20 cellular contexts compared by ENCODE assay signal in the genomic region with DNA sequence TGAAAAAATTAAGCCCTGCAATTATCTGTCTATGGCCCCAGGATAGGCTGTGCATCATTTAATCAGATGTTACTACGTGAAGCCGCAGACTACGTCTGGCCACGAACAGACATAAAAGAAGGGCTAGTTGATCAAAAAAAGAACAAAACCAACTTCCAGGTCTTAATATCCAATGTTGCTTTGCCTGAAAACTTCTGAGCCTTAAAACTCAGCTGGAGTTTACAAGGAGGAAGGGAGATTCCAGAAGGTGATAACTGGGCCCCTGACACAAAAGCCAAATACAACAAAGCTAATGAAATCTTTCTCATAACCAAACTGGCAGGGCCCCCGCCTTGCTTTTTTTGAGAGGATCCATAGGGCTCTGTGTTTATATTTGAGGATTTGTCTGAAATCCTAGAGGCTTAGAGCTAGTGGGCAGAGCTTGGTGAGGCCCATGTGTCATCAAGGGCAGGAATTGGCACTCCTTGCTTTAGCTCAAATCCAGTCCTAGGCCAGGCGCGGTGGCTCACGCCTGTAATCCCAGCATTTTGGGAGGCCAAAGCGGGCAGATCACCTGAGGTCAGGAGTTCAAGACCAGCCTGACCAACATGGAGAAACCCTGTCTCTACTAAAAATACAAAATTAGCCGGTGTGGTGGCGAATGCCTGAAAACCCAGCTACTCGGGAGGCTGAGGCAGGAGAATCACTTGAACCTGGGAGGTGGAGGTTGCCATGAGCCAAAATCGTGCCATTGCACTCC.
A peak's percentile ranks its signal among the peaks of the same experiment; 100 is the strongest.
DNase-seq lines count a peak whose midpoint lies in the region; ATAC-seq and TF ChIP-seq lines count a peak whose summit lies in the region.
"Had no signal": no experiment of that assay in that cellular context is flagged by ENCODE, and none has a peak within 500 bp of the region (broad histone marks: within the 10 kb centered on the region; RNA-seq: fewer than 3 reads in every experiment).

No MANE protein-coding gene starts in this region.

- H3K9me3 ChIP-seq in right atrium auricular region (peaks cover 0 to 9% of the 10 kb centered on the region in 2 donors), lower lobe of right lung (peaks cover 5% of the 10 kb centered on the region), upper lobe of right lung (no peaks in the 10 kb centered on the region)

- no peaks in the 10 kb centered on the region for H3K27me3 Mint-ChIP-seq in activated CD4-positive, alpha-beta memory T cell treated with anti-CD3 and anti-CD28 coated beads for 36 hours

- no peak overlapping the region for H3K4me3 ChIP-seq in right atrium auricular region
- H3K4me3 ChIP-seq in lower lobe of right lung = no peak overlapping the region
- no peak overlapping the region for H3K4me3 ChIP-seq in upper lobe of right lung
- H3K4me3 ChIP-seq: cardiac muscle cell, thoracic aorta had no signal

- H3K27me3 ChIP-seq in right atrium auricular region (no peaks in the 10 kb centered on the region), lower lobe of right lung (ENCODE audit: low read depth) (no peaks in the 10 kb centered on the region), upper lobe of right lung (no peaks in the 10 kb centered on the region)
- H3K27me3 ChIP-seq: cardiac muscle cell had no signal

- H3K27ac ChIP-seq in right atrium auricular region = peak overlapping the region; percentile 23 to 39
- peak overlapping the region; percentile 51 for H3K27ac ChIP-seq in lower lobe of right lung
- peak overlapping the region; percentile 33 for H3K27ac ChIP-seq in upper lobe of right lung
- H3K27ac ChIP-seq: cardiac muscle cell, epithelial cell of prostate, thoracic aorta had no signal

- H3K4me1 Mint-ChIP-seq in activated CD4-positive, alpha-beta memory T cell treated with anti-CD3 and anti-CD28 coated beads for 36 hours (ENCODE audit: low read depth) = peaks cover 20% of the 10 kb centered on the region

- no peaks in the 10 kb centered on the region for H3K36me3 Mint-ChIP-seq in activated CD4-positive, alpha-beta memory T cell treated with anti-CD3 and anti-CD28 coated beads for 36 hours
- H3K36me3 Mint-ChIP-seq: stimulated activated effector memory CD8-positive, alpha-beta T cell treated with anti-CD3 and anti-CD28 coated beads, Interleukin-12 subunit alpha, Interleukin-12 subunit beta, amount 100 ng/mL, for 72 hours had no signal

- H3K4me1 ChIP-seq in right atrium auricular region (peaks cover 0 to 30% of the 10 kb centered on the region in 2 donors), lower lobe of right lung (peaks cover 41% of the 10 kb centered on the region), upper lobe of right lung (peaks cover 36% of the 10 kb centered on the region)

- no peak overlapping the region for H3K4me3 Mint-ChIP-seq in activated CD4-positive, alpha-beta memory T cell treated with anti-CD3 and anti-CD28 coated beads for 36 hours
- H3K4me3 Mint-ChIP-seq: activated T-cell treated with anti-CD3 and anti-CD28 coated beads, Interleukin-2, amount 50 U/mL, for 72 hours; stimulated activated effector memory CD8-positive, alpha-beta T cell treated with anti-CD3 and anti-CD28 coated beads, Interleukin-12 subunit alpha, Interleukin-12 subunit beta, amount 100 ng/mL, for 72 hours had no signal

- POLR2A ChIA-PET in activated CD4-positive, alpha-beta memory T cell treated with anti-CD3 and anti-CD28 coated beads for 36 hours (lab: Charles Lee) = no interaction called here

- CTCF ChIA-PET in activated CD4-positive, alpha-beta memory T cell treated with anti-CD3 and anti-CD28 coated beads for 36 hours (lab: Charles Lee) = interaction anchor here (0.7 to 3.5 kb wide), 5 partner anchors 12 to 276 kb away, joined by 3 to 86 read pairs (median 3); no protein-coding TSS in a partner anchor

- intact Hi-C loops in Right ventricle myocardium superior (cut with DNase I) (no loop called here), lower lobe of right lung (cut with DNase I) (loop anchor here (10.0 kb wide), 1 partner anchor 112 kb away; the partner anchor contains the start of gene KLF13), upper lobe of right lung (cut with DNase I) (loop anchor here (10.0 kb wide), 1 partner anchor 112 kb away; the partner anchor contains the start of gene KLF13)
- intact Hi-C loops in activated CD4-positive, alpha-beta memory T cell treated with anti-CD3 and anti-CD28 coated beads for 36 hours (cut with micrococcal nuclease) = loop anchor here (10.0 kb wide), 1 partner anchor 218 kb away; the partner anchor contains the start of gene MTMR10

- no peak overlapping the region for H3K27ac Mint-ChIP-seq in activated CD4-positive, alpha-beta memory T cell treated with anti-CD3 and anti-CD28 coated beads for 36 hours
- H3K27ac Mint-ChIP-seq: activated T-cell treated with anti-CD3 and anti-CD28 coated beads, Interleukin-2, amount 50 U/mL, for 72 hours; stimulated activated effector memory CD8-positive, alpha-beta T cell treated with anti-CD3 and anti-CD28 coated beads, Interleukin-12 subunit alpha, Interleukin-12 subunit beta, amount 100 ng/mL, for 72 hours had no signal

- no peak for TF ChIP-seq CTCF in right atrium auricular region (IDR thresholded peaks at IDR 0.05)
- no peak for TF ChIP-seq CTCF in lower lobe of right lung (IDR thresholded peaks at IDR 0.05)
- no peak for TF ChIP-seq CTCF in upper lobe of right lung (IDR thresholded peaks at IDR 0.05)

- no peak for DNase-seq in right atrium auricular region (ENCODE audit: low spot score)
- DNase-seq in Right ventricle myocardium superior = no peak
- DNase-seq in activated CD4-positive, alpha-beta memory T cell treated with anti-CD3 and anti-CD28 coated beads for 36 hours = peak; percentile 6
- DNase-seq in lower lobe of right lung = no peak
- DNase-seq in upper lobe of right lung = no peak
- DNase-seq in globus pallidus (ENCODE audit: low spot score) = no peak
- no peak for DNase-seq in stimulated activated CD4-positive, alpha-beta T cell treated with anti-CD3 and anti-CD28 coated beads, Interleukin-4, amount 100 ng/mL, for 1 hour
- no peak for DNase-seq in HK-2 (ENCODE audit: unreplicated experiment)
- DNase-seq: activated CD4-positive, alpha-beta T cell treated with anti-CD3 and anti-CD28 coated beads, Interleukin-2, amount 50 U/mL, for 4 hours; activated T-cell treated with anti-CD3 and anti-CD28 coated beads, Interleukin-2, amount 50 U/mL, for 72 hours; amygdala; KG1; NCI-H1092; NCI-H2081; RPMI8226; SW 1271 had no signal

- ATAC-seq in Right ventricle myocardium superior (ENCODE audit: poor library complexity) (no peak), lower lobe of right lung (no peak), upper lobe of right lung (no peak)
- ATAC-seq: activated T-cell treated with anti-CD3 and anti-CD28 coated beads, Interleukin-2, amount 50 U/mL, for 72 hours; stimulated activated effector memory CD8-positive, alpha-beta T cell treated with anti-CD3 and anti-CD28 coated beads, Interleukin-12 subunit alpha, Interleukin-12 subunit beta, amount 100 ng/mL, for 72 hours had no signal

- H3K36me3 ChIP-seq in right atrium auricular region = no peaks in the 10 kb centered on the region
- no peaks in the 10 kb centered on the region for H3K36me3 ChIP-seq in lower lobe of right lung
- H3K36me3 ChIP-seq in upper lobe of right lung = no peaks in the 10 kb centered on the region
- H3K36me3 ChIP-seq: cardiac muscle cell, thoracic aorta had no signal

- H3K9me3 Mint-ChIP-seq in activated CD4-positive, alpha-beta memory T cell treated with anti-CD3 and anti-CD28 coated beads for 36 hours = peaks cover 9% of the 10 kb centered on the region
- H3K9me3 Mint-ChIP-seq: stimulated activated effector memory CD8-positive, alpha-beta T cell treated with anti-CD3 and anti-CD28 coated beads, Interleukin-12 subunit alpha, Interleukin-12 subunit beta, amount 100 ng/mL, for 72 hours had no signal
